ENCODE assay signal across 27 cellular contexts in genomic region chr16:35685085-35685484, GRCh38.
"Had no signal": no experiment of that assay in that cellular context is flagged by ENCODE, and none has a peak within 500 bp of the region (broad histone marks: within the 10 kb centered on the region; RNA-seq: fewer than 3 reads in every experiment).

No MANE protein-coding gene starts in this region.

- H3K4me3 Mint-ChIP-seq: stimulated activated effector memory CD8-positive, alpha-beta T cell treated with anti-CD3 and anti-CD28 coated beads, Interleukin-12 subunit alpha, Interleukin-12 subunit beta, amount 100 ng/mL, for 72 hours; stimulated activated memory B cell treated with anti-CD40 and anti-IgM and Interleukin-4, amounts not matched to agents 10 μg/mL and 1 μg/mL and 100 μg/mL, for 72 hours; stimulated activated naive B cell treated with anti-CD40 and anti-IgM and Interleukin-4, amounts not matched to agents 10 μg/mL and 1 μg/mL and 100 μg/mL, for 72 hours; stimulated activated naive CD8-positive, alpha-beta T cell treated with anti-CD3 and anti-CD28 coated beads, Interleukin-15, amount 100 ng/mL, for 72 hours; stimulated activated naive CD8-positive, alpha-beta T cell treated with anti-CD3 and anti-CD28 coated beads, Interleukin-15, Interleukin-2, amounts not matched to agents 100 ng/mL and 50 ng/mL, for 24 hours had no signal

- ATAC-seq: stimulated activated effector memory CD8-positive, alpha-beta T cell treated with anti-CD3 and anti-CD28 coated beads, Interleukin-12 subunit alpha, Interleukin-12 subunit beta, amount 100 ng/mL, for 72 hours; stimulated activated memory B cell treated with anti-CD40 and anti-IgM and Interleukin-4, amounts not matched to agents 10 μg/mL and 1 μg/mL and 100 μg/mL, for 72 hours; stimulated activated naive B cell treated with anti-CD40 and anti-IgM and Interleukin-4, amounts not matched to agents 10 μg/mL and 1 μg/mL and 100 μg/mL, for 72 hours; stimulated activated naive CD8-positive, alpha-beta T cell treated with anti-CD3 and anti-CD28 coated beads, Interleukin-15, amount 100 ng/mL, for 72 hours; stimulated activated naive CD8-positive, alpha-beta T cell treated with anti-CD3 and anti-CD28 coated beads, Interleukin-15, Interleukin-2, amounts not matched to agents 100 U/mL and 50 U/mL, for 24 hours had no signal

- H3K27me3 Mint-ChIP-seq: stimulated activated memory B cell treated with anti-CD40 and anti-IgM and Interleukin-4, amounts not matched to agents 10 μg/mL and 1 μg/mL and 100 μg/mL, for 72 hours; stimulated activated naive B cell treated with anti-CD40 and anti-IgM and Interleukin-4, amounts not matched to agents 10 μg/mL and 1 μg/mL and 100 μg/mL, for 72 hours; stimulated activated naive CD8-positive, alpha-beta T cell treated with anti-CD3 and anti-CD28 coated beads, Interleukin-15, amount 100 ng/mL, for 72 hours; stimulated activated naive CD8-positive, alpha-beta T cell treated with anti-CD3 and anti-CD28 coated beads, Interleukin-15, Interleukin-2, amounts not matched to agents 100 ng/mL and 50 ng/mL, for 24 hours had no signal

- H3K4me3 ChIP-seq: stomach, suprapubic skin, testis, thoracic aorta, thyroid gland, tibial artery, tibial nerve, transverse colon, upper lobe of left lung, uterus had no signal

- H3K4me1 ChIP-seq: stomach, suprapubic skin, testis, thyroid gland, tibial artery, tibial nerve, transverse colon, upper lobe of left lung, uterus had no signal

- H3K36me3 Mint-ChIP-seq: stimulated activated effector memory CD8-positive, alpha-beta T cell treated with anti-CD3 and anti-CD28 coated beads, Interleukin-12 subunit alpha, Interleukin-12 subunit beta, amount 100 ng/mL, for 72 hours; stimulated activated memory B cell treated with anti-CD40 and anti-IgM and Interleukin-4, amounts not matched to agents 10 μg/mL and 1 μg/mL and 100 μg/mL, for 72 hours; stimulated activated naive B cell treated with anti-CD40 and anti-IgM and Interleukin-4, amounts not matched to agents 10 μg/mL and 1 μg/mL and 100 μg/mL, for 72 hours had no signal

- H3K27ac Mint-ChIP-seq: stimulated activated effector memory CD8-positive, alpha-beta T cell treated with anti-CD3 and anti-CD28 coated beads, Interleukin-12 subunit alpha, Interleukin-12 subunit beta, amount 100 ng/mL, for 72 hours; stimulated activated memory B cell treated with anti-CD40 and anti-IgM and Interleukin-4, amounts not matched to agents 10 μg/mL and 1 μg/mL and 100 μg/mL, for 72 hours; stimulated activated naive B cell treated with anti-CD40 and anti-IgM and Interleukin-4, amounts not matched to agents 10 μg/mL and 1 μg/mL and 100 μg/mL, for 72 hours; stimulated activated naive CD8-positive, alpha-beta T cell treated with anti-CD3 and anti-CD28 coated beads, Interleukin-15, amount 100 ng/mL, for 72 hours; stimulated activated naive CD8-positive, alpha-beta T cell treated with anti-CD3 and anti-CD28 coated beads, Interleukin-15, Interleukin-2, amounts not matched to agents 100 ng/mL and 50 ng/mL, for 24 hours had no signal

- H3K36me3 ChIP-seq: stomach, suprapubic skin, thoracic aorta, thyroid gland, tibial artery, tibial nerve, transverse colon, upper lobe of left lung, uterus had no signal

- H3K9me3 ChIP-seq: testis, thoracic aorta, thyroid gland had no signal

- H3K4me1 Mint-ChIP-seq: stimulated activated effector memory CD8-positive, alpha-beta T cell treated with anti-CD3 and anti-CD28 coated beads, Interleukin-12 subunit alpha, Interleukin-12 subunit beta, amount 100 ng/mL, for 72 hours; stimulated activated memory B cell treated with anti-CD40 and anti-IgM and Interleukin-4, amounts not matched to agents 10 μg/mL and 1 μg/mL and 100 μg/mL, for 72 hours; stimulated activated naive B cell treated with anti-CD40 and anti-IgM and Interleukin-4, amounts not matched to agents 10 μg/mL and 1 μg/mL and 100 μg/mL, for 72 hours; stimulated activated naive CD8-positive, alpha-beta T cell treated with anti-CD3 and anti-CD28 coated beads, Interleukin-15, amount 100 ng/mL, for 72 hours had no signal

- DNase-seq: stimulated activated CD4-positive, alpha-beta T cell treated with anti-CD3 and anti-CD28 coated beads, Interleukin-1b, Interleukin-23, amount 100 ng/mL, for 48 hours; stimulated activated CD4-positive, alpha-beta T cell treated with anti-CD3 and anti-CD28 coated beads, Interleukin-2, amount 100 ng/mL, for 24 hours; stimulated activated CD4-positive, alpha-beta T cell treated with anti-CD3 and anti-CD28 coated beads, Interleukin-2, amount 100 ng/mL, for 48 hours; stimulated activated CD4-positive, alpha-beta T cell treated with anti-CD3 and anti-CD28 coated beads, Interleukin-4, amount 100 ng/mL, for 1 hour; stimulated activated CD4-positive, alpha-beta T cell treated with anti-CD3 and anti-CD28 coated beads, Interleukin-4, amount 100 ng/mL, for 24 hours; stimulated activated CD4-positive, alpha-beta T cell treated with anti-CD3 and anti-CD28 coated beads, Interleukin-4, amount 100 ng/mL, for 4 hours; stimulated activated CD8-positive, alpha-beta memory T cell treated with anti-CD3 and anti-CD28 coated beads, Interleukin-4, amount 100 ng/mL, for 48 hours; stimulated activated naive B cell treated with anti-CD40 and anti-IgM and Interleukin-4, amounts not matched to agents 10 μg/mL and 1 μg/mL and 100 μg/mL, for 72 hours; stimulated activated naive CD4-positive, alpha-beta T cell; stimulated activated naive CD4-positive, alpha-beta T cell treated with Interleukin-2 at 50 U/mL for 16 hours; stimulated activated naive CD8-positive, alpha-beta T cell treated with anti-CD3 and anti-CD28 coated beads, Interleukin-15, amount 100 ng/mL, for 72 hours; stimulated activated naive CD8-positive, alpha-beta T cell treated with anti-CD3 and anti-CD28 coated beads, Interleukin-15, Interleukin-2, amounts not matched to agents 100 U/mL and 50 U/mL, for 24 hours; stomach; substantia nigra; testis; thyroid gland; transverse colon; trophoblast cell; upper lobe of left lung; uterus had no signal

- H3K27me3 ChIP-seq: stomach, suprapubic skin, testis, thyroid gland, tibial artery, tibial nerve, transverse colon, upper lobe of left lung, uterus had no signal

- H3K9me3 Mint-ChIP-seq: stimulated activated memory B cell treated with anti-CD40 and anti-IgM and Interleukin-4, amounts not matched to agents 10 μg/mL and 1 μg/mL and 100 μg/mL, for 72 hours had no signal

- H3K27ac ChIP-seq: stomach, suprapubic skin, testis, thoracic aorta, thyroid gland, tibial artery, tibial nerve, transverse colon, upper lobe of left lung, uterus had no signal
